In genomic region chr12:106140223-106140986, GRCh38 we compare ENCODE assay signal across 8 cellular contexts. TPM values are rescaled to one million over a fixed set of nuclear protein-coding genes. Genes with fewer than 3 reads are reported as not detected.
A peak's percentile ranks its signal among the peaks of the same experiment; 100 is the strongest.
DNase-seq lines count a peak whose midpoint lies in the region; ATAC-seq and TF ChIP-seq lines count a peak whose summit lies in the region.

No MANE protein-coding gene starts in this region.

- ATAC-seq in natural killer cell: no peak
- ATAC-seq in HG03280 (IDR thresholded peaks at IDR 0.05; ENCODE audit: unreplicated experiment): no peak
- ATAC-seq in GM18907 (IDR thresholded peaks at IDR 0.05; ENCODE audit: unreplicated experiment): no peak

- TF ChIP-seq CTCF in A673 (conservative IDR thresholded peaks at IDR 0.05; ENCODE audit: low read depth, low read length) (no peak), natural killer cell (IDR thresholded peaks at IDR 0.05) (no peak)

- TSS peak; percentile 38 for BruUV-seq in A673 (replicated peaks; lab: Mats Ljungman, UMichigan)

- H3K27ac Mint-ChIP-seq in natural killer cell: no peak overlapping the region

- H3K27me3 ChIP-seq in A673 (replicated peaks; ENCODE audit: insufficient read depth, low read depth, low read length, poor library complexity) (peaks cover 24% of the 10 kb centered on the region), MG63 (no peaks in the 10 kb centered on the region)

- POLR2A ChIA-PET in A673 (lab: Charles Lee; ENCODE audit: low non-redundant PET): no interaction called here

- CTCF ChIA-PET in A673 (lab: Charles Lee): no interaction called here

- H3K4me3 ChIP-seq in A673 (ENCODE audit: low read depth, low read length, poor library complexity, severe bottlenecking) (peak overlapping the region; percentile 67), MG63 (peak overlapping the region; percentile 66)

- H3K36me3 ChIP-seq in A673 (ENCODE audit: insufficient read depth, low read length, poor library complexity, severe bottlenecking) (no peaks in the 10 kb centered on the region), MG63 (no peaks in the 10 kb centered on the region)

- peaks cover 56 to 67% of the 10 kb centered on the region in 2 donors for H3K27me3 Mint-ChIP-seq in natural killer cell (ENCODE audit: low read depth in 2 of 2)

- peak overlapping the region; percentile 49 for H3K4me3 Mint-ChIP-seq in natural killer cell

- intact Hi-C loops in A673 (cut with micrococcal nuclease; ENCODE audit: unreplicated experiment): no loop called here
- intact Hi-C loops in natural killer cell (cut with micrococcal nuclease): no loop called here

- H3K4me1 ChIP-seq in A673 (ENCODE audit: insufficient read depth, low read length, poor library complexity, severe bottlenecking): no peaks in the 10 kb centered on the region

- peaks cover 0 to 27% of the 10 kb centered on the region in 2 donors for H3K4me1 Mint-ChIP-seq in natural killer cell

- H3K36me3 Mint-ChIP-seq in natural killer cell: no peaks in the 10 kb centered on the region

- DNase-seq in A673 (ENCODE audit: low spot score): no peak
- DNase-seq in MG63: no peak
- no peak for DNase-seq in epithelial cell of prostate (ENCODE audit: low read depth, low spot score)
- DNase-seq in natural killer cell: no peak
- DNase-seq in DMS 273 (lab: John Stamatoyannopoulos, UW; ENCODE audit: unreplicated experiment): no peak
- DNase-seq in COLO829 (ENCODE audit: low spot score): no peak

- H3K27ac ChIP-seq in A673 (ENCODE audit: low read depth, low read length, poor library complexity, severe bottlenecking) (no peak overlapping the region), epithelial cell of prostate (peak overlapping the region; percentile 83)

- no peaks in the 10 kb centered on the region for H3K9me3 Mint-ChIP-seq in natural killer cell

- H3K9me3 ChIP-seq in A673 (ENCODE audit: low read depth, low read length, poor library complexity, severe bottlenecking) (no peaks in the 10 kb centered on the region), MG63 (no peaks in the 10 kb centered on the region)

RNA-seq across cellular contexts. Expression of gene NUAK1, which starts 1.7 kb away (rescaled TPM):
- 1.3 and 1.6 TPM in 2 replicates for total RNA-seq in A673 (2021)
- 1.9 and 4.9 TPM in 2 replicates for total RNA-seq in MG63 (2014; rRNA removed; shearing (Covaris generic); ENCODE audit: low replicate concordance)
- total RNA-seq in natural killer cell: 10 to 100 TPM in 1 of 3 donors, 1 to 10 TPM in 2; 1.4 to 10.9 (median 3.4) TPM
